In the genomic region with DNA sequence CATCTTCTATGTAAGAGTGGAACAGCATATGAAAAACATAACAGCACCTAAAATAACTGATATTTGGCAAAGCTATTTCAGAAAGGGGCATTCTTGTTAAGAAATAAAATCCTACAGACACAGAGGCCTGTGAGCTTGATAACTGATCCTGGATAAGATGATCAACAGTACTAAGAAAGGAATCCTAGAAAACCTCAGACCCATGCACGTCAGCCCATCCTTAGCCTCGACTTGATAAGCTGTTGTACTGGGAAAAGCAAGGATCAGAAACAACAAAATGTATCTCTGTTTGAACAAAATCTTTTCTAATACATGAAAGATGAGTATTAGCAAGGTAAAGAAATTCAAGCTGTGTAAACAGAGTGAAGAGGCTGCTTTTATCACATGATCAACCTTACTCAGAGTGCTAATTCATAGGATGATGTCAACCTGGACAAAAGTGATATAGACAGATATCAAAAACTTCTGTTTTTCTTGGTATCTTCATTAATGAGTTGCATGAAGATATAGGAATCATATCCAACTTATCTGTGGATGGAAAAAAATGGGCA, we compare ENCODE assay signal across 17 cellular contexts. TPM values are rescaled to one million over a fixed set of nuclear protein-coding genes. Genes with fewer than 3 reads are reported as not detected.
DNase-seq lines count a peak whose midpoint lies in the region; ATAC-seq, FAIRE-seq and TF ChIP-seq lines count a peak whose summit lies in the region.
"Had no signal": no experiment of that assay in that cellular context is flagged by ENCODE, and none has a peak within 500 bp of the region (broad histone marks: within the 10 kb centered on the region; RNA-seq: fewer than 3 reads in every experiment).

No MANE protein-coding gene starts in this region.

- H3K27ac ChIP-seq in A549 (no peak overlapping the region), dorsolateral prefrontal cortex (peak overlapping the region in 34 of 59 donors; percentile 3 to 74 (median 42))
- H3K27ac ChIP-seq: Peyer's patch, VCaP had no signal

- peaks cover 6% of the 10 kb centered on the region; the same call in 1 of the 3 replicates for H3K4me1 ChIP-seq in A549
- H3K4me1 ChIP-seq: Peyer's patch had no signal

- no peak for TF ChIP-seq RAD21 in A549 (conservative IDR thresholded peaks at IDR 0.05 in 1 of 2, IDR thresholded peaks at IDR 0.05 in 1 of 2)

- DNase-seq in A549 (ENCODE audit: low read depth in 1 of 2, low spot score in 1 of 2): no peak
- peak; percentile 19 for DNase-seq in NCI-H128 (lab: John Stamatoyannopoulos, UW; ENCODE audit: unreplicated experiment)
- DNase-seq in NCI-H774 (lab: John Stamatoyannopoulos, UW): peak; percentile 74
- no peak for DNase-seq in dorsolateral prefrontal cortex
- no peak for DNase-seq in effector CD8-positive, alpha-beta T cell (lab: John Stamatoyannopoulos, UW)
- DNase-seq in globus pallidus (ENCODE audit: low spot score): no peak
- no peak for DNase-seq in retina
- DNase-seq: CD4-positive, alpha-beta T cell; H7; MG63; NCI-H524 treated with DMSO at 0.1 percent for 48 hours; Peyer's patch; stimulated activated CD4-positive, alpha-beta T cell treated with anti-CD3 and anti-CD28 coated beads, Interleukin-12 subunit alpha, Interleukin-12 subunit beta, amount 100 ng/mL, for 4 hours had no signal

- H3K4me2 ChIP-seq in A549: peak overlapping the region; percentile 12; the same call in 1 of the 3 replicates

- no peak for ATAC-seq in A549
- no peak for ATAC-seq in esophagus mucosa

- 71% methylated on average over 2 of the region's 2 CpGs for WGBS in A549 (ENCODE audit: missing lambda C conversion rate)

- POLR2A ChIA-PET in A549 (lab: Yijun Ruan, JAX): no interaction called here

- H3K4me3 ChIP-seq in A549 (no peak overlapping the region), dorsolateral prefrontal cortex (peak overlapping the region in 2 of 59 donors; percentile 22 to 25)
- H3K4me3 ChIP-seq: MG63, pancreas, Peyer's patch had no signal

- intact Hi-C loops in dorsolateral prefrontal cortex (cut with DNase I): loop anchor here in 1 of 2 donors (5.0 kb wide), 1 partner anchor 44 kb away; no protein-coding TSS in a partner anchor

- no peaks in the 10 kb centered on the region for H3K9me3 ChIP-seq in A549
- H3K9me3 ChIP-seq: MG63, pancreas, Peyer's patch had no signal

- TF ChIP-seq EP300 in A549 (IDR thresholded peaks at IDR 0.05): no peak

- no peak for TF ChIP-seq POLR2A in A549 (IDR thresholded peaks at IDR 0.05; ENCODE audit: low read length)

- no peak for TF ChIP-seq CTCF in A549 (IDR thresholded peaks at IDR 0.05)
- TF ChIP-seq CTCF in dorsolateral prefrontal cortex (IDR thresholded peaks at IDR 0.05 in 54 of 56, conservative IDR thresholded peaks at IDR 0.05 in 2 of 56; ENCODE audit: low read depth in 1 of 56, partially characterized antibody in 56 of 56): no peak

- CTCF ChIA-PET in A549 (lab: Yijun Ruan, JAX): interaction anchor here (0.7 to 3.4 kb wide), 5 partner anchors 9 to 268 kb away, joined by 3 to 23 read pairs (median 4); no protein-coding TSS in a partner anchor

- H3K27me3 ChIP-seq in dorsolateral prefrontal cortex: no peaks in the 10 kb centered on the region
- H3K27me3 ChIP-seq: MG63, pancreas, Peyer's patch had no signal

- peak; percentile 23 for FAIRE-seq in A549 (lab: Jason Lieb, UNC)
- FAIRE-seq: pancreas, urothelium cell line had no signal

TF ChIP-seq in A549, 52 proteins besides CTCF, POLR2A, EP300 and RAD21:
- no peak for TF ChIP-seq PHF8 (IDR thresholded peaks at IDR 0.05; ENCODE audit: borderline replicate concordance, low read depth)
- no peak for TF ChIP-seq SREBF2 (IDR thresholded peaks at IDR 0.05)
- no peak for TF ChIP-seq HOXA7 (CRISPR knock-in tag; IDR thresholded peaks at IDR 0.05)
- no peak for TF ChIP-seq NR3C1 (IDR thresholded peaks at IDR 0.05)
- no peak for TF ChIP-seq ZC3H11A (IDR thresholded peaks at IDR 0.05)
- no peak for TF ChIP-seq RCOR1 (IDR thresholded peaks at IDR 0.05; ENCODE audit: low read depth, low read length)
- TF ChIP-seq TP53 (CRISPR knock-in tag; IDR thresholded peaks at IDR 0.05): no peak
- TF ChIP-seq FOSB (CRISPR knock-in tag; IDR thresholded peaks at IDR 0.05): no peak
- no peak for TF ChIP-seq MYC (IDR thresholded peaks at IDR 0.05; ENCODE audit: borderline replicate concordance, low read length)
- no peak for TF ChIP-seq FOSL2 (IDR thresholded peaks at IDR 0.05)
- no peak for TF ChIP-seq FOSL2 (CRISPR knock-in tag; IDR thresholded peaks at IDR 0.05)
- TF ChIP-seq, protein P1, sequence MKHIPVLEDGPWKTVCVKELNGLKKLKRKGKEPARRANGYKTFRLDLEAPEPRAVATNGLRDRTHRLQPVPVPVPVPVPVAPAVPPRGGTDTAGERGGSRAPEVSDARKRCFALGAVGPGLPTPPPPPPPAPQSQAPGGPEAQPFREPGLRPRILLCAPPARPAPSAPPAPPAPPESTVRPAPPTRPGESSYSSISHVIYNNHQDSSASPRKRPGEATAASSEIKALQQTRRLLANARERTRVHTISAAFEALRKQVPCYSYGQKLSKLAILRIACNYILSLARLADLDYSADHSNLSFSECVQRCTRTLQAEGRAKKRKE (CRISPR knock-in tag; IDR thresholded peaks at IDR 0.05; ENCODE audit: low read depth): no peak
TF ChIP-seq in A549: peak in this region for 0.

RNA-seq across cellular contexts. Expression of a gene that starts 15.2 kb away (rescaled TPM):
- polyA plus RNA-seq in A549 (2011; rRNA removed) (6.2 and 7.9 TPM in 2 replicates), A549 (2017; fragmentation: RNase III; extraction: RNeasy Plus Mini Kit Qiagen cat#74134 plus additional on column Dnase treatment) (3.8 to 6.2 TPM (median 5.5 TPM) in 3 replicates)
- polyA plus RNA-seq in A549 (2012; cell fraction: cytosol; rRNA removed): 0.90 and 1.0 TPM in 2 replicates
- 0.97 and 1.3 TPM in 2 replicates for polyA plus RNA-seq in A549 (2012; cell fraction: nucleus; rRNA removed)
- 8.2 and 8.8 TPM in 2 replicates for polyA minus RNA-seq in A549 (2011; rRNA and poly(A)+ RNA removed)
- total RNA-seq in dorsolateral prefrontal cortex (100 to 1,000 TPM in 105 of 120 experiments, 10 to 100 TPM in 15; 63.9 to 237 (median 123) TPM), esophagus mucosa (6.9 TPM)

Comparison
In these comparisons a context has a peak if more than half of its experiments do, and no peak if none do; other contexts are left out.
1. DNase-seq: peak in NCI-H128 (single experiment) and NCI-H774 (single experiment); none in A549 (0 of 2), dorsolateral prefrontal cortex (0 of 10), effector CD8-positive, alpha-beta T cell (single experiment), globus pallidus (single experiment) and retina (single experiment).
2. H3K27ac ChIP-seq: peak in dorsolateral prefrontal cortex (34 of 59); none in A549 (0 of 2).